13 cellular contexts compared by ENCODE assay signal in genomic region chr4:156829194-156829593, GRCh38.
DNase-seq lines count a peak whose midpoint lies in the region; TF ChIP-seq lines count a peak whose summit lies in the region.
"Had no signal": no experiment of that assay in that cellular context is flagged by ENCODE, and none has a peak within 500 bp of the region (broad histone marks: within the 10 kb centered on the region; RNA-seq: fewer than 3 reads in every experiment).

No MANE protein-coding gene starts in this region.

- peaks cover 0 to 8% (median 0%) of the 10 kb centered on the region in 8 donors for H3K9me3 Mint-ChIP-seq in CD4-positive, alpha-beta memory T cell
- H3K9me3 Mint-ChIP-seq: activated CD4-positive, alpha-beta memory T cell treated with anti-CD3 and anti-CD28 coated beads for 36 hours; activated naive CD8-positive, alpha-beta T cell treated with anti-CD3 and anti-CD28 coated beads, Interleukin-2, amount 10 ng/mL, durations not matched to agents 7 days and 5 days had no signal

- no peak for TF ChIP-seq CTCF in BJ (IDR thresholded peaks at IDR 0.05; ENCODE audit: insufficient read depth, low read depth, low read length)
- no peak for TF ChIP-seq CTCF in OCI-LY3 (IDR thresholded peaks at IDR 0.05; ENCODE audit: low read depth, low read length)
- TF ChIP-seq CTCF in esophagus muscularis mucosa (IDR thresholded peaks at IDR 0.05) = no peak

- CTCF ChIA-PET in BJ (lab: Yijun Ruan, JAX) = interaction anchor here (0.6 to 1.2 kb wide), 2 partner anchors 140 to 220 kb away, joined by 3 read pairs; no protein-coding TSS in a partner anchor
- CTCF ChIA-PET in CD4-positive, alpha-beta memory T cell (lab: Charles Lee; ENCODE audit: partially characterized antibody) = no interaction called here

- H3K27ac ChIP-seq in OCI-LY3 (ENCODE audit: low read length) (no peak overlapping the region), esophagus muscularis mucosa (replicated peaks in 1 of 4) (peak overlapping the region; percentile 61 to 73 (median 68))
- no peak overlapping the region for H3K27ac ChIP-seq in CD4-positive, alpha-beta memory T cell (ENCODE audit: low read depth, low read length)
- H3K27ac ChIP-seq: gastrocnemius medialis had no signal

- intact Hi-C loops in esophagus muscularis mucosa (cut with DNase I) = no loop called here
- intact Hi-C loops in CD4-positive, alpha-beta memory T cell (cut with micrococcal nuclease) = no loop called here

- H3K4me2 ChIP-seq in OCI-LY3 (ENCODE audit: low read length) = no peak overlapping the region

- TF ChIP-seq EP300 in esophagus muscularis mucosa (IDR thresholded peaks at IDR 0.05) = no peak

- no peak overlapping the region for H3K4me3 Mint-ChIP-seq in CD4-positive, alpha-beta memory T cell
- H3K4me3 Mint-ChIP-seq: activated CD4-positive, alpha-beta memory T cell treated with anti-CD3 and anti-CD28 coated beads for 36 hours; activated naive CD8-positive, alpha-beta T cell treated with anti-CD3 and anti-CD28 coated beads, Interleukin-2, amount 10 ng/mL, durations not matched to agents 7 days and 5 days had no signal

- TF ChIP-seq POLR2A in esophagus muscularis mucosa (IDR thresholded peaks at IDR 0.05; ENCODE audit: low read depth) = no peak

- H3K36me3 ChIP-seq in BJ (ENCODE audit: control insufficient read depth, insufficient read depth, low read length) (no peaks in the 10 kb centered on the region), OCI-LY3 (replicated peaks; ENCODE audit: low read depth, low read length) (no peaks in the 10 kb centered on the region), esophagus muscularis mucosa (no peaks in the 10 kb centered on the region)
- H3K36me3 ChIP-seq in CD4-positive, alpha-beta memory T cell (ENCODE audit: insufficient read depth, low read length) = no peaks in the 10 kb centered on the region
- H3K36me3 ChIP-seq: BE2C, gastrocnemius medialis had no signal

- POLR2A ChIA-PET in BJ (lab: Charles Lee) = no interaction called here
- POLR2A ChIA-PET in CD4-positive, alpha-beta memory T cell (lab: Charles Lee; ENCODE audit: partially characterized antibody) = no interaction called here

- no peaks in the 10 kb centered on the region for H3K36me3 Mint-ChIP-seq in CD4-positive, alpha-beta memory T cell
- H3K36me3 Mint-ChIP-seq: activated CD4-positive, alpha-beta memory T cell treated with anti-CD3 and anti-CD28 coated beads for 36 hours; activated naive CD8-positive, alpha-beta T cell treated with anti-CD3 and anti-CD28 coated beads, Interleukin-2, amount 10 ng/mL, durations not matched to agents 7 days and 5 days had no signal

- DNase-seq in BJ (ENCODE audit: low read depth) (peak; percentile 6), esophagus muscularis mucosa (ENCODE audit: extremely low spot score) (no peak), myocyte (ENCODE audit: low read depth) (peak; percentile 55), activated gamma-delta T cell treated with Interleukin-2 at 50 U/mL for 16 hours (no peak), NCI-H748 treated with DMSO at 0.1 percent for 48 hours (lab: John Stamatoyannopoulos, UW) (no peak), HK-2 (ENCODE audit: unreplicated experiment) (no peak)
- DNase-seq in CD4-positive, alpha-beta memory T cell = no peak
- DNase-seq: activated CD4-positive, alpha-beta memory T cell treated with anti-CD3 and anti-CD28 coated beads for 36 hours; activated naive CD8-positive, alpha-beta T cell treated with anti-CD3 and anti-CD28 coated beads, Interleukin-2, amount 10 ng/mL, durations not matched to agents 7 days and 5 days; BE2C; gastrocnemius medialis; NCI-H2107 had no signal

- no peaks in the 10 kb centered on the region for H3K4me1 Mint-ChIP-seq in CD4-positive, alpha-beta memory T cell
- H3K4me1 Mint-ChIP-seq: activated naive CD8-positive, alpha-beta T cell treated with anti-CD3 and anti-CD28 coated beads, Interleukin-2, amount 10 ng/mL, durations not matched to agents 7 days and 5 days had no signal

- H3K79me2 ChIP-seq in OCI-LY3 (ENCODE audit: low read length) = no peaks in the 10 kb centered on the region

- no peak overlapping the region for H3K27ac Mint-ChIP-seq in CD4-positive, alpha-beta memory T cell
- H3K27ac Mint-ChIP-seq: activated CD4-positive, alpha-beta memory T cell treated with anti-CD3 and anti-CD28 coated beads for 36 hours; activated naive CD8-positive, alpha-beta T cell treated with anti-CD3 and anti-CD28 coated beads, Interleukin-2, amount 10 ng/mL, durations not matched to agents 7 days and 5 days had no signal

- 6% methylated on average over 2 of the region's 2 CpGs for WGBS in esophagus muscularis mucosa

- H3K27me3 Mint-ChIP-seq in CD4-positive, alpha-beta memory T cell = no peaks in the 10 kb centered on the region
- H3K27me3 Mint-ChIP-seq: activated CD4-positive, alpha-beta memory T cell treated with anti-CD3 and anti-CD28 coated beads for 36 hours; activated naive CD8-positive, alpha-beta T cell treated with anti-CD3 and anti-CD28 coated beads, Interleukin-2, amount 10 ng/mL, durations not matched to agents 7 days and 5 days had no signal

- H3K9me3 ChIP-seq in OCI-LY3 (ENCODE audit: insufficient read depth, low read length) (no peaks in the 10 kb centered on the region), esophagus muscularis mucosa (no peaks in the 10 kb centered on the region)
- no peaks in the 10 kb centered on the region for H3K9me3 ChIP-seq in CD4-positive, alpha-beta memory T cell (ENCODE audit: control insufficient read depth in 1 of 2, low read length in 2 of 2)
- H3K9me3 ChIP-seq: BE2C, gastrocnemius medialis had no signal

- no peaks in the 10 kb centered on the region for H3K4me1 ChIP-seq in OCI-LY3 (ENCODE audit: low read length)
- peaks cover under 1 to 32% (median 18%) of the 10 kb centered on the region in 4 donors for H3K4me1 ChIP-seq in esophagus muscularis mucosa
- no peaks in the 10 kb centered on the region for H3K4me1 ChIP-seq in CD4-positive, alpha-beta memory T cell (ENCODE audit: insufficient read depth, low read length)
- H3K4me1 ChIP-seq: BE2C had no signal

- no peak overlapping the region for H3K4me3 ChIP-seq in BJ (ENCODE audit: low read depth, low read length)
- H3K4me3 ChIP-seq in OCI-LY3 (ENCODE audit: low read length) = no peak overlapping the region
- H3K4me3 ChIP-seq in esophagus muscularis mucosa = peak overlapping the region; percentile 22 to 41 (median 34)
- H3K4me3 ChIP-seq in CD4-positive, alpha-beta memory T cell (ENCODE audit: low read length in 2 of 2) = no peak overlapping the region
- H3K4me3 ChIP-seq: gastrocnemius medialis had no signal

- no peak overlapping the region for H3K9ac ChIP-seq in OCI-LY3 (ENCODE audit: low read length)

- H4K20me1 ChIP-seq in OCI-LY3 (ENCODE audit: insufficient read depth, low read length) = no peaks in the 10 kb centered on the region

- H3K27me3 ChIP-seq in BJ (ENCODE audit: control insufficient read depth, insufficient read depth, low read length) (no peaks in the 10 kb centered on the region), OCI-LY3 (ENCODE audit: low read depth, low read length) (no peaks in the 10 kb centered on the region), esophagus muscularis mucosa (no peaks in the 10 kb centered on the region)
- no peaks in the 10 kb centered on the region for H3K27me3 ChIP-seq in CD4-positive, alpha-beta memory T cell (ENCODE audit: insufficient read depth, low read length)
- H3K27me3 ChIP-seq: BE2C, gastrocnemius medialis had no signal

- H2AFZ ChIP-seq in OCI-LY3 (ENCODE audit: low read depth, low read length) = peak overlapping the region; percentile 35

Comparison
In these comparisons a context has a peak if more than half of its experiments do, and no peak if none do; other contexts are left out.
1. DNase-seq: peak in BJ (single experiment) and myocyte (single experiment); none in esophagus muscularis mucosa (single experiment), activated gamma-delta T cell treated with Interleukin-2 at 50 U/mL for 16 hours (single experiment), NCI-H748 treated with DMSO at 0.1 percent for 48 hours (single experiment), CD4-positive, alpha-beta memory T cell (0 of 5) and HK-2 (single experiment).
2. H3K4me3 ChIP-seq: peak in esophagus muscularis mucosa (4 of 4); none in BJ (single experiment), OCI-LY3 (single experiment) and CD4-positive, alpha-beta memory T cell (0 of 2).
3. H3K27ac ChIP-seq: peak in esophagus muscularis mucosa (4 of 4); none in OCI-LY3 (single experiment) and CD4-positive, alpha-beta memory T cell (single experiment).